In the genomic region with DNA sequence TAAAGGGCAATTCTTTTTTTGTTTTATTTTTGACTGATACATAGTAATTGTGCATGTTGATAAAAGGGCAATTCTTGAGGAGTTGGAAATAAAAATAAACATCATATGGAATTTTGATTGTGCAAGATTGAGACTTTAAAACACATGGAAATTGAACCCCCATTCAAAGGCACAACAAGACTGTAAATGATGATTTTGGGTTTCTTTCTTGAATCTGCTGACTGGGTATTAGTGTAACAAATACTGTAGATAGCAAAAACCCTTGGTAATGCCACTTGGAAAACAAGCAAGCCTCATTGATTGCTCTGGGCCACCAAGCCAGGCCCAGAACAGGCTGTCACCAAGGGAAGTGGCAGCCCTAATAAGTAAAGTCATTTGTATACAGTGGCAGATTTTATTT, we compare ENCODE assay signal across 33 cellular contexts.
"Had no signal": no experiment of that assay in that cellular context is flagged by ENCODE, and none has a peak within 500 bp of the region (broad histone marks: within the 10 kb centered on the region; RNA-seq: fewer than 3 reads in every experiment).

No MANE protein-coding gene starts in this region.

- H3K4me1 ChIP-seq: body of pancreas, colonic mucosa, esophagus squamous epithelium, gastrocnemius medialis, heart left ventricle had no signal

- FAIRE-seq: endometrium, endothelial cell of umbilical vein had no signal

- H3K79me2 ChIP-seq: hepatocyte had no signal

- DNase-seq: activated CD4-positive, alpha-beta memory T cell treated with anti-CD3 and anti-CD28 coated beads, Interleukin-2, amount 10 ng/mL, durations not matched to agents 7 days and 5 days; activated CD4-positive, alpha-beta T cell treated with anti-CD3 and anti-CD28 coated beads for 1 hour; activated CD4-positive, alpha-beta T cell treated with anti-CD3 and anti-CD28 coated beads for 4 hours; activated CD4-positive, alpha-beta T cell treated with anti-CD3 and anti-CD28 coated beads, Interleukin-2, amount 10 ng/mL, durations not matched to agents 7 days and 5 days; activated CD4-positive, alpha-beta T cell treated with anti-CD3 and anti-CD28 coated beads, Interleukin-2, amount 50 U/mL, for 4 hours; activated CD8-positive, alpha-beta memory T cell treated with anti-CD3 and anti-CD28 coated beads, Interleukin-2, amount 50 U/mL, for 48 hours; activated gamma-delta T cell; activated naive CD4-positive, alpha-beta T cell; activated naive CD4-positive, alpha-beta T cell treated with anti-CD3 and anti-CD28 coated beads, Interleukin-2, amount 10 ng/mL, durations not matched to agents 7 days and 5 days; activated naive CD8-positive, alpha-beta T cell treated with anti-CD3 and anti-CD28 coated beads, Interleukin-2, amount 10 ng/mL, durations not matched to agents 7 days and 5 days; activated T-cell treated with anti-CD3 and anti-CD28 coated beads for 4 hours; activated T-cell treated with anti-CD3 and anti-CD28 coated beads, Interleukin-2, amount 50 U/mL, for 24 hours; activated T-cell treated with anti-CD3 and anti-CD28 coated beads, Interleukin-2, amount 50 U/mL, for 72 hours; amniotic stem cell; anterior cingulate cortex; body of pancreas; caudate nucleus; colonic mucosa; effector CD8-positive, alpha-beta T cell; esophagus squamous epithelium; foreskin keratinocyte; gastrocnemius medialis; glutamatergic neuron; heart left ventricle; T-helper 1 cell; T-helper 17 cell; T1000 had no signal

- H3K4me2 ChIP-seq: hepatocyte had no signal

- H3K9me3 ChIP-seq: body of pancreas, colonic mucosa, esophagus squamous epithelium, gastrocnemius medialis, heart left ventricle had no signal

- H2AFZ ChIP-seq: hepatocyte had no signal

- ATAC-seq: activated naive CD4-positive, alpha-beta T cell treated with anti-CD3 and anti-CD28 coated beads, Interleukin-2, amount 50 U/mL, for 72 hours; activated T-cell treated with anti-CD3 and anti-CD28 coated beads, Interleukin-2, amount 50 U/mL, for 72 hours; body of pancreas; foreskin keratinocyte; gastrocnemius medialis; heart left ventricle; T-helper 17 cell; WTC11 had no signal

- H3K4me3 ChIP-seq: body of pancreas, colonic mucosa, esophagus squamous epithelium, gastrocnemius medialis, heart left ventricle, hepatocyte had no signal

- H3K27me3 ChIP-seq: body of pancreas, colonic mucosa, esophagus squamous epithelium, foreskin keratinocyte, gastrocnemius medialis, heart left ventricle, hepatocyte had no signal

- H3K36me3 ChIP-seq: colonic mucosa, gastrocnemius medialis, heart left ventricle had no signal

- H3K27ac ChIP-seq: body of pancreas, colonic mucosa, epithelial cell of prostate, esophagus squamous epithelium, foreskin keratinocyte, gastrocnemius medialis, heart left ventricle, hepatocyte had no signal
